In the genomic region with DNA sequence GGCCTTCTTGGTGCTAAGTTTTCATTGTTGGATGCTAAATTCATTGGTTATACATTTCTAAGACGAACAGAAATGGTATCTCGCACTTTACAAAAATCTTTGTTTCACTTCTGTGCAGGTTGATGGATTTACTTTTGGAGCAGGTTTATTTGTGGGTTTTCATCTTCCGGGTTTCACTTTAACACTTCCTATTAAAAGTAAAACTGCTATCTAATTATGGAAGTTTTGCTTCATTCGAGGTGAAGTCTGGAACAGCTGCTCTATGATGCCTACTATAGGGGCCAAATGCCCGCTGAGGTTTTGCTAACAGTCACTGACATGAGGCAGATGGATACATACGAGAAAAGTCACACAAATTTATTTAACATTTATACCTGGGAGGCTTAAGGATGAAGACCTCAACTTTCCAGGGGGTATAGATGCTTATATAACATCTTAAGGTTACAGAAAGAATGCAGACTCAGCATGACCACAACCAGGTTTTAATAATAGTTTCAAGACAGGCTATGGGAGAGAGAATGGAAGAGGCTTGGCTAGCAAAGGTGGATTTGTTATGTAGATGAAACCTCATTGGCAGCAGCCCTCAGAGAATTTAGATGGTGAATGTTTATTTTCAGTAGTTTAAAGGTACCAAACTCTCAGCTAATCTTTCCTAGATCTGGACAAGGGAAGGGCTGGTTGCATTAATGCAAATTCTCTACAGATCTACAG, we compare ENCODE assay signal across 13 cellular contexts. TPM values are rescaled to one million over a fixed set of nuclear protein-coding genes. Genes with fewer than 3 reads are reported as not detected.
A peak's percentile ranks its signal among the peaks of the same experiment; 100 is the strongest.
DNase-seq lines count a peak whose midpoint lies in the region; ATAC-seq, FAIRE-seq and TF ChIP-seq lines count a peak whose summit lies in the region.
"Had no signal": no experiment of that assay in that cellular context is flagged by ENCODE, and none has a peak within 500 bp of the region (broad histone marks: within the 10 kb centered on the region; RNA-seq: fewer than 3 reads in every experiment).

No MANE protein-coding gene starts in this region.

- POLR2A ChIA-PET in GM12878 (lab: Charles Lee) = interaction anchor here (0.8 to 1.5 kb wide), 3 partner anchors 43 to 109 kb away, joined by 3 to 4 read pairs (median 3); no protein-coding TSS in a partner anchor

- FAIRE-seq in G401.6 (lab: Jason Lieb, UNC) = peak; percentile 98
- no peak for FAIRE-seq in GM12878 (lab: Jason Lieb, UNC)
- FAIRE-seq: endometrium had no signal

- DNase-seq in GM12878 (ENCODE audit: low read depth, low spot score) (peak; percentile 35), transverse colon (no peak), GM19240 (ENCODE audit: insufficient read length, low spot score) (no peak), NCI-H2107 treated with DMSO at 0.1 percent for 48 hours (lab: John Stamatoyannopoulos, UW; ENCODE audit: unreplicated experiment) (no peak)
- no peak for DNase-seq in activated effector memory CD4-positive, alpha-beta T cell treated with anti-CD3 and anti-CD28 coated beads, Interleukin-2, amount 50 U/mL, for 16 hours
- DNase-seq: testis had no signal

- no peaks in the 10 kb centered on the region for H3K79me2 ChIP-seq in GM12878 (ENCODE audit: control insufficient read depth, insufficient read depth, low read length)

- TF ChIP-seq RAD21 in GM12878 (IDR thresholded peaks at IDR 0.05; ENCODE audit: insufficient read depth, low read depth, low read length) = no peak

- in situ Hi-C loops in GM12878 (cut with MboI) = no loop called here
- in situ Hi-C loops in transverse colon (cut with MboI; ENCODE audit: low pct_ligation_motif_present in 1 of 4, low pct_unique_long_range_greater_than_20kb in 1 of 4, low sequenced_read_pairs in 3 of 4) = no loop called here

- ATAC-seq in GM19463 (IDR thresholded peaks at IDR 0.05; ENCODE audit: unreplicated experiment) = peak; percentile 48
- peak; percentile 41 for ATAC-seq in HG03045 (IDR thresholded peaks at IDR 0.05; ENCODE audit: unreplicated experiment)
- peak; percentile 70 for ATAC-seq in GM12878

- H3K4me1 ChIP-seq in GM12878 (ENCODE audit: control insufficient read depth, insufficient read depth, low read length) (peaks cover 25% of the 10 kb centered on the region), transverse colon (no peaks in the 10 kb centered on the region)
- H3K4me1 ChIP-seq: SJSA1, testis had no signal

- no peaks in the 10 kb centered on the region for H4K20me1 ChIP-seq in GM12878 (ENCODE audit: control insufficient read depth, insufficient read depth)

- peak overlapping the region; percentile 89 for H3K4me2 ChIP-seq in GM12878 (ENCODE audit: control insufficient read depth, insufficient read depth)

- SMC1A ChIA-PET in GM12878 (lab: Charles Lee; ENCODE audit: uncharacterized antibody, unreplicated experiment) = interaction anchor here (0.7 to 4.5 kb wide), 18 partner anchors 9 to 130 kb away, joined by 3 to 45 read pairs (median 4); partner anchors contain the start of gene CCDC50

- TF ChIP-seq EP300 in GM12878 (IDR thresholded peaks at IDR 0.05; ENCODE audit: borderline replicate concordance in 1 of 2, control insufficient read depth in 1 of 2, low read depth in 2 of 2, low read length in 2 of 2) (no peak), transverse colon (IDR thresholded peaks at IDR 0.05; ENCODE audit: low read depth) (no peak)

- H3K4me3 ChIP-seq in GM12878 = peak overlapping the region; percentile 28; the same call in 1 of the 2 replicates
- no peak overlapping the region for H3K4me3 ChIP-seq in transverse colon
- H3K4me3 ChIP-seq: SJSA1, testis had no signal

- WGBS in GM12878 (ENCODE audit: insufficient coverage, insufficient replicate concordance, low lambda C conversion rate, missing lambda C conversion rate) = 6% methylated on average over 6 of the region's 6 CpGs
- WGBS in transverse colon (ENCODE audit: low coverage in 1 of 2), 2 donors = 63 to 93% methylated on average over 3 to 6 of the region's 6 CpGs

- H3K9me3 ChIP-seq in GM12878 (replicated peaks; ENCODE audit: control insufficient read depth, insufficient read depth, low read length) (no peaks in the 10 kb centered on the region), transverse colon (no peaks in the 10 kb centered on the region)
- H3K9me3 ChIP-seq: SJSA1, testis had no signal

- no peaks in the 10 kb centered on the region for H3K27me3 ChIP-seq in GM12878 (replicated peaks in 1 of 2; ENCODE audit: control insufficient read depth in 2 of 2, insufficient read depth in 2 of 2, low read length in 1 of 2)
- no peaks in the 10 kb centered on the region for H3K27me3 ChIP-seq in transverse colon
- H3K27me3 ChIP-seq: SJSA1, testis had no signal

- CTCF ChIA-PET in GM12878 (lab: Yijun Ruan, JAX) = interaction anchor here (0.8 to 1.4 kb wide), 3 partner anchors 39 to 100 kb away, joined by 3 read pairs; no protein-coding TSS in a partner anchor

- H3K36me3 ChIP-seq in GM12878 (ENCODE audit: control insufficient read depth in 2 of 2, insufficient read depth in 2 of 2, low read length in 1 of 2) (no peaks in the 10 kb centered on the region), transverse colon (no peaks in the 10 kb centered on the region)
- H3K36me3 ChIP-seq: SJSA1 had no signal

- peak overlapping the region; percentile 42; the same call in 1 of the 2 replicates for H3K27ac ChIP-seq in GM12878 (ENCODE audit: control insufficient read depth, insufficient read depth)
- H3K27ac ChIP-seq in transverse colon = no peak overlapping the region
- H3K27ac ChIP-seq: SJSA1, testis, VCaP had no signal

- no peak overlapping the region for H3K9ac ChIP-seq in GM12878 (ENCODE audit: control insufficient read depth, insufficient read depth, low read length)

- TF ChIP-seq CTCF in GM12878 (IDR thresholded peaks at IDR 0.05 in 2 of 3, conservative IDR thresholded peaks at IDR 0.05 in 1 of 3; ENCODE audit: control insufficient read depth in 2 of 3, extremely low read depth in 1 of 3, insufficient read depth in 1 of 3, low read depth in 3 of 3, low read length in 3 of 3) (no peak), transverse colon (IDR thresholded peaks at IDR 0.05) (no peak)

- TF ChIP-seq POLR2A in GM12878 (IDR thresholded peaks at IDR 0.05; ENCODE audit: low read depth, low read length) (no peak), transverse colon (IDR thresholded peaks at IDR 0.05) (no peak)

- no TSS peak for BruUV-seq in GM12878 (replicated peaks; lab: Mats Ljungman, UMichigan)

- peak overlapping the region; percentile 57 for H2AFZ ChIP-seq in GM12878 (ENCODE audit: control insufficient read depth, low read depth, low read length)

- intact Hi-C loops in GM12878 (cut with micrococcal nuclease; ENCODE audit: unreplicated experiment) (loop anchor here (2.0 kb wide), 1 partner anchor 16 kb away; no protein-coding TSS in a partner anchor), transverse colon (cut with DNase I; ENCODE audit: low total_unique reads) (no loop called here)

- RAD21 ChIA-PET in GM12878 (lab: Charles Lee; ENCODE audit: unreplicated experiment) = interaction anchor here (0.7 to 3.3 kb wide), 11 partner anchors 9 to 874 kb away, joined by 3 to 22 read pairs (median 4); no protein-coding TSS in a partner anchor

TF ChIP-seq in GM12878, 131 proteins besides CTCF, POLR2A, EP300 and RAD21 (continues in another document):
- TF ChIP-seq PML (IDR thresholded peaks at IDR 0.05; ENCODE audit: low read length) (no peak), DPF2 (IDR thresholded peaks at IDR 0.05) (peak; percentile 47; the same call in 1 of the 2 replicates), RBBP5 (conservative IDR thresholded peaks at IDR 0.05) (no peak), ETV6 (conservative IDR thresholded peaks at IDR 0.05 in 1 of 2, IDR thresholded peaks at IDR 0.05 in 1 of 2; ENCODE audit: borderline replicate concordance in 1 of 2, low read depth in 1 of 2) (peak in 1 of 2 experiments; percentile 82; a peak in 1 of 4 replicates), BMI1 (IDR thresholded peaks at IDR 0.05; ENCODE audit: borderline replicate concordance) (peak; percentile 54), SMAD1 (IDR thresholded peaks at IDR 0.05; ENCODE audit: low read depth, partially characterized antibody) (no peak), EED (IDR thresholded peaks at IDR 0.05; ENCODE audit: low read depth) (0 out of 2 replicates have a peak, but pooled peaks have one; percentile 26), GABPA (IDR thresholded peaks at IDR 0.05; ENCODE audit: low read depth) (0 out of 2 replicates have a peak, but pooled peaks have one; percentile 20), MTA2 (IDR thresholded peaks at IDR 0.05; ENCODE audit: low read depth) (peak; percentile 48)
- TF ChIP-seq, protein P1, sequence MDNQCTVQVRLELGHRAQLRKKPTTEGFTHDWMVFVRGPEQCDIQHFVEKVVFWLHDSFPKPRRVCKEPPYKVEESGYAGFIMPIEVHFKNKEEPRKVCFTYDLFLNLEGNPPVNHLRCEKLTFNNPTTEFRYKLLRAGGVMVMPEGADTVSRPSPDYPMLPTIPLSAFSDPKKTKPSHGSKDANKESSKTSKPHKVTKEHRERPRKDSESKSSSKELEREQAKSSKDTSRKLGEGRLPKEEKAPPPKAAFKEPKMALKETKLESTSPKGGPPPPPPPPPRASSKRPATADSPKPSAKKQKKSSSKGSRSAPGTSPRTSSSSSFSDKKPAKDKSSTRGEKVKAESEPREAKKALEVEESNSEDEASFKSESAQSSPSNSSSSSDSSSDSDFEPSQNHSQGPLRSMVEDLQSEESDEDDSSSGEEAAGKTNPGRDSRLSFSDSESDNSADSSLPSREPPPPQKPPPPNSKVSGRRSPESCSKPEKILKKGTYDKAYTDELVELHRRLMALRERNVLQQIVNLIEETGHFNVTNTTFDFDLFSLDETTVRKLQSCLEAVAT (IDR thresholded peaks at IDR 0.05) = 0 out of 2 replicates have a peak, but pooled peaks have one; percentile 24

RNA-seq across cellular contexts. Expression of gene OSTN, which starts 54.2 kb away (rescaled TPM):
- total RNA-seq in GM12878 (2013; cell fraction: nucleolus; rRNA removed) = not detected in 2 replicates
- total RNA-seq in GM12878 (2014; rRNA removed) (0.06 TPM in 1 of 2 replicates, not detected in the other), GM12878 (2014; rRNA removed; fragmentation: Illumina TruSeq; extraction: Trizol) (0.04 and 0.14 TPM in 2 replicates), GM12878 (2021) (not detected in 2 replicates), transverse colon (under 1 TPM in 2 of 4 donors, not detected in 2; 0.14 to 0.16 TPM)
- polyA plus RNA-seq in GM12878 (2011; ENCODE audit: low read depth) = not detected
- polyA plus RNA-seq in GM12878 (2011; rRNA removed) (0.04 TPM in 1 of 2 replicates, not detected in the other), GM12878 (2014; fragmentation: Illumina TruSeq; extraction: Trizol) (0.16 TPM in 1 of 2 replicates, not detected in the other), GM12878 (2014; fragmentation: Nextera tagmentation; extraction: Ambion mirVana) (under 1 TPM in 1 of 2 experiments, not detected in 1; 0.27 TPM), GM12878 (2014; rRNA removed) (0.03 TPM in 1 of 2 replicates, not detected in the other), GM12878 (2016; fragmentation: Nextera tagmentation; extraction: Ambion mirVana) (under 1 TPM in 1 of 2 experiments, not detected in 1; 0.06 TPM)
- not detected in 2 replicates for polyA plus RNA-seq in GM12878 (2011; cell fraction: cytosol; rRNA removed)
- not detected in 2 replicates for polyA plus RNA-seq in GM12878 (2011; cell fraction: nucleus; rRNA removed)
- not detected in 2 replicates for polyA plus RNA-seq in GM12878 (2012)
- 0.10 TPM in 1 of 2 replicates, not detected in the other for polyA minus RNA-seq in GM12878 (2011; rRNA and poly(A)+ RNA removed)
- not detected in 2 replicates for polyA minus RNA-seq in GM12878 (2011; cell fraction: cytosol; rRNA and poly(A)+ RNA removed)
- 0.38 and 0.48 TPM in 2 replicates for polyA minus RNA-seq in GM12878 (2011; cell fraction: nucleus; rRNA and poly(A)+ RNA removed)
- total RNA-seq: NCI-H460, SJSA1, testis had no signal
